In the genomic region with DNA sequence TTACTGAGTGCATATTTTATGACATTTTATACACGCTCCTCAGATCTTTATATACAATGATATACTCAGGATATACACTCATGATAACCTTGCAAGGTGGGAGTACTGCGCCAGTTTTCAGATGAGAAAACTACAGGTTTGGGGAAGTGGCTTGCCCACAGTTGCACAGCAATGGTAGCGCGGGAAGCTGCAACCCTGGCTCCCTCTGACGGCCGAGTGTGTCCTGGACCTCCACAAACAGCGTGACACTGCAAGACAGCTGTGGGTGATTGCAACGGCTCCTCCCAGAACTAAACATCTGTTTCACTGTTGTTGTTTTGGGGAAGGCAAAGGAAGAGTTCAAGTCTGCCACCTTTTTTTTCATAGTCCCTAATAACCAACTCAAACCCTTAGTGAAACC, we compare ENCODE assay signal across 1 cellular context.
A peak's percentile ranks its signal among the peaks of the same experiment; 100 is the strongest.
TF ChIP-seq lines count a peak whose summit lies in the region.

No MANE protein-coding gene starts in this region.

TF ChIP-seq in GM12878, 131 proteins besides CTCF, POLR2A, EP300 and RAD21:
- TF ChIP-seq YBX1 (IDR thresholded peaks at IDR 0.05) (no peak), CBX3 (IDR thresholded peaks at IDR 0.05; ENCODE audit: borderline replicate concordance, low read depth) (no peak), NFXL1 (IDR thresholded peaks at IDR 0.05; ENCODE audit: borderline replicate concordance) (no peak), SREBF2 (IDR thresholded peaks at IDR 0.05; ENCODE audit: low read length) (no peak), BCL11A (IDR thresholded peaks at IDR 0.05; ENCODE audit: low read depth, low read length) (no peak), SP1 (IDR thresholded peaks at IDR 0.05; ENCODE audit: low read depth, low read length) (no peak), TCF12 (IDR thresholded peaks at IDR 0.05; ENCODE audit: low read depth, low read length) (peak; percentile 52; the same call in 1 of the 2 replicates), PAX5 (IDR thresholded peaks at IDR 0.05; ENCODE audit: borderline replicate concordance, low read depth, low read length) (peak; percentile 31; the same call in 1 of the 2 replicates), RELA (IDR thresholded peaks at IDR 0.05; ENCODE audit: borderline replicate concordance, partially characterized antibody) (no peak), NBN (IDR thresholded peaks at IDR 0.05) (0 out of 2 replicates have a peak, but pooled peaks have one; percentile 19), SMC3 (IDR thresholded peaks at IDR 0.05; ENCODE audit: borderline replicate concordance, low read length) (peak; percentile 84; the same call in 1 of the 2 replicates), JUND (IDR thresholded peaks at IDR 0.05; ENCODE audit: low read depth, low read length) (no peak), NFIC (IDR thresholded peaks at IDR 0.05; ENCODE audit: low read depth, low read length) (no peak), IKZF1 (conservative IDR thresholded peaks at IDR 0.05) (no peak), EZH2 (IDR thresholded peaks at IDR 0.05; ENCODE audit: borderline replicate concordance, control insufficient read depth, low read depth, low read length) (no peak), SIX5 (IDR thresholded peaks at IDR 0.05; ENCODE audit: low read depth, low read length, severe bottlenecking) (peak; percentile 17), CBX5 (IDR thresholded peaks at IDR 0.05; ENCODE audit: low read depth) (no peak), NFYA (IDR thresholded peaks at IDR 0.05; ENCODE audit: borderline replicate concordance, low read depth, low read length) (no peak), SMARCA5 (IDR thresholded peaks at IDR 0.05) (peak; percentile 76; the same call in 1 of the 2 replicates), SMAD1 (IDR thresholded peaks at IDR 0.05; ENCODE audit: low read depth, partially characterized antibody) (no peak), BHLHE40 (IDR thresholded peaks at IDR 0.05; ENCODE audit: borderline replicate concordance in 1 of 2, low read depth in 2 of 2, low read length in 1 of 2) (0 out of 4 replicates have a peak, but pooled peaks of 1 of the 2 experiments have one; percentile 12), ZNF207 (IDR thresholded peaks at IDR 0.05; ENCODE audit: borderline replicate concordance) (no peak), CEBPB (IDR thresholded peaks at IDR 0.05; ENCODE audit: borderline replicate concordance in 1 of 2, low read depth in 2 of 2, low read length in 2 of 2) (no peak), RUNX3 (IDR thresholded peaks at IDR 0.05; ENCODE audit: low read length) (peak; percentile 18; the same call in 1 of the 2 replicates), NR2C2 (IDR thresholded peaks at IDR 0.05; ENCODE audit: borderline replicate concordance, control insufficient read depth, insufficient read length, low read depth) (no peak), TARDBP (IDR thresholded peaks at IDR 0.05; ENCODE audit: borderline replicate concordance) (no peak), BMI1 (IDR thresholded peaks at IDR 0.05; ENCODE audit: borderline replicate concordance) (no peak), TCF3 (IDR thresholded peaks at IDR 0.05; ENCODE audit: borderline replicate concordance, insufficient read depth, low read depth, low read length) (0 out of 2 replicates have a peak, but pooled peaks have one; percentile 49), HDAC6 (IDR thresholded peaks at IDR 0.05; ENCODE audit: unreplicated experiment) (no peak), MXI1 (IDR thresholded peaks at IDR 0.05; ENCODE audit: low read depth, low read length) (0 out of 2 replicates have a peak, but pooled peaks have one; percentile 28), DPF2 (IDR thresholded peaks at IDR 0.05) (no peak), PAX8 (IDR thresholded peaks at IDR 0.05) (no peak), SUPT20H (IDR thresholded peaks at IDR 0.05; ENCODE audit: borderline replicate concordance, control insufficient read depth, low read depth, low read length) (no peak), MTA3 (IDR thresholded peaks at IDR 0.05; ENCODE audit: borderline replicate concordance, low read length) (no peak), SPI1 (IDR thresholded peaks at IDR 0.05; ENCODE audit: borderline replicate concordance, insufficient read depth, low read depth, low read length) (peak; percentile 81), YY1 (IDR thresholded peaks at IDR 0.05; ENCODE audit: low read depth, low read length) (peak; percentile 62), KLF5 (IDR thresholded peaks at IDR 0.05; ENCODE audit: partially characterized antibody) (no peak)
- TF ChIP-seq, protein P1, sequence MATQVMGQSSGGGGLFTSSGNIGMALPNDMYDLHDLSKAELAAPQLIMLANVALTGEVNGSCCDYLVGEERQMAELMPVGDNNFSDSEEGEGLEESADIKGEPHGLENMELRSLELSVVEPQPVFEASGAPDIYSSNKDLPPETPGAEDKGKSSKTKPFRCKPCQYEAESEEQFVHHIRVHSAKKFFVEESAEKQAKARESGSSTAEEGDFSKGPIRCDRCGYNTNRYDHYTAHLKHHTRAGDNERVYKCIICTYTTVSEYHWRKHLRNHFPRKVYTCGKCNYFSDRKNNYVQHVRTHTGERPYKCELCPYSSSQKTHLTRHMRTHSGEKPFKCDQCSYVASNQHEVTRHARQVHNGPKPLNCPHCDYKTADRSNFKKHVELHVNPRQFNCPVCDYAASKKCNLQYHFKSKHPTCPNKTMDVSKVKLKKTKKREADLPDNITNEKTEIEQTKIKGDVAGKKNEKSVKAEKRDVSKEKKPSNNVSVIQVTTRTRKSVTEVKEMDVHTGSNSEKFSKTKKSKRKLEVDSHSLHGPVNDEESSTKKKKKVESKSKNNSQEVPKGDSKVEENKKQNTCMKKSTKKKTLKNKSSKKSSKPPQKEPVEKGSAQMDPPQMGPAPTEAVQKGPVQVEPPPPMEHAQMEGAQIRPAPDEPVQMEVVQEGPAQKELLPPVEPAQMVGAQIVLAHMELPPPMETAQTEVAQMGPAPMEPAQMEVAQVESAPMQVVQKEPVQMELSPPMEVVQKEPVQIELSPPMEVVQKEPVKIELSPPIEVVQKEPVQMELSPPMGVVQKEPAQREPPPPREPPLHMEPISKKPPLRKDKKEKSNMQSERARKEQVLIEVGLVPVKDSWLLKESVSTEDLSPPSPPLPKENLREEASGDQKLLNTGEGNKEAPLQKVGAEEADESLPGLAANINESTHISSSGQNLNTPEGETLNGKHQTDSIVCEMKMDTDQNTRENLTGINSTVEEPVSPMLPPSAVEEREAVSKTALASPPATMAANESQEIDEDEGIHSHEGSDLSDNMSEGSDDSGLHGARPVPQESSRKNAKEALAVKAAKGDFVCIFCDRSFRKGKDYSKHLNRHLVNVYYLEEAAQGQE (IDR thresholded peaks at IDR 0.05; ENCODE audit: low read depth, low read length), result no peak
- TF ChIP-seq, protein P2, sequence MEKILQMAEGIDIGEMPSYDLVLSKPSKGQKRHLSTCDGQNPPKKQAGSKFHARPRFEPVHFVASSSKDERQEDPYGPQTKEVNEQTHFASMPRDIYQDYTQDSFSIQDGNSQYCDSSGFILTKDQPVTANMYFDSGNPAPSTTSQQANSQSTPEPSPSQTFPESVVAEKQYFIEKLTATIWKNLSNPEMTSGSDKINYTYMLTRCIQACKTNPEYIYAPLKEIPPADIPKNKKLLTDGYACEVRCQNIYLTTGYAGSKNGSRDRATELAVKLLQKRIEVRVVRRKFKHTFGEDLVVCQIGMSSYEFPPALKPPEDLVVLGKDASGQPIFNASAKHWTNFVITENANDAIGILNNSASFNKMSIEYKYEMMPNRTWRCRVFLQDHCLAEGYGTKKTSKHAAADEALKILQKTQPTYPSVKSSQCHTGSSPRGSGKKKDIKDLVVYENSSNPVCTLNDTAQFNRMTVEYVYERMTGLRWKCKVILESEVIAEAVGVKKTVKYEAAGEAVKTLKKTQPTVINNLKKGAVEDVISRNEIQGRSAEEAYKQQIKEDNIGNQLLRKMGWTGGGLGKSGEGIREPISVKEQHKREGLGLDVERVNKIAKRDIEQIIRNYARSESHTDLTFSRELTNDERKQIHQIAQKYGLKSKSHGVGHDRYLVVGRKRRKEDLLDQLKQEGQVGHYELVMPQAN (conservative IDR thresholded peaks at IDR 0.05), result no peak
- TF ChIP-seq, protein P3, sequence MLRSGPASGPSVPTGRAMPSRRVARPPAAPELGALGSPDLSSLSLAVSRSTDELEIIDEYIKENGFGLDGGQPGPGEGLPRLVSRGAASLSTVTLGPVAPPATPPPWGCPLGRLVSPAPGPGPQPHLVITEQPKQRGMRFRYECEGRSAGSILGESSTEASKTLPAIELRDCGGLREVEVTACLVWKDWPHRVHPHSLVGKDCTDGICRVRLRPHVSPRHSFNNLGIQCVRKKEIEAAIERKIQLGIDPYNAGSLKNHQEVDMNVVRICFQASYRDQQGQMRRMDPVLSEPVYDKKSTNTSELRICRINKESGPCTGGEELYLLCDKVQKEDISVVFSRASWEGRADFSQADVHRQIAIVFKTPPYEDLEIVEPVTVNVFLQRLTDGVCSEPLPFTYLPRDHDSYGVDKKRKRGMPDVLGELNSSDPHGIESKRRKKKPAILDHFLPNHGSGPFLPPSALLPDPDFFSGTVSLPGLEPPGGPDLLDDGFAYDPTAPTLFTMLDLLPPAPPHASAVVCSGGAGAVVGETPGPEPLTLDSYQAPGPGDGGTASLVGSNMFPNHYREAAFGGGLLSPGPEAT (IDR thresholded peaks at IDR 0.05; ENCODE audit: low read depth), result no peak
- TF ChIP-seq, protein P4, sequence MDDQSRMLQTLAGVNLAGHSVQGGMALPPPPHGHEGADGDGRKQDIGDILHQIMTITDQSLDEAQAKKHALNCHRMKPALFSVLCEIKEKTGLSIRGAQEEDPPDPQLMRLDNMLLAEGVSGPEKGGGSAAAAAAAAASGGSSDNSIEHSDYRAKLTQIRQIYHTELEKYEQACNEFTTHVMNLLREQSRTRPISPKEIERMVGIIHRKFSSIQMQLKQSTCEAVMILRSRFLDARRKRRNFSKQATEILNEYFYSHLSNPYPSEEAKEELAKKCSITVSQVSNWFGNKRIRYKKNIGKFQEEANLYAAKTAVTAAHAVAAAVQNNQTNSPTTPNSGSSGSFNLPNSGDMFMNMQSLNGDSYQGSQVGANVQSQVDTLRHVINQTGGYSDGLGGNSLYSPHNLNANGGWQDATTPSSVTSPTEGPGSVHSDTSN (IDR thresholded peaks at IDR 0.05; ENCODE audit: insufficient replicate concordance, low read depth, low read length), result no peak
